Comparison of ENCODE assay signal across 8 cellular contexts in genomic region chr14:92456215-92457017, GRCh38. TPM values are rescaled to one million over a fixed set of nuclear protein-coding genes. Genes with fewer than 3 reads are reported as not detected.
DNase-seq lines count a peak whose midpoint lies in the region; ATAC-seq and TF ChIP-seq lines count a peak whose summit lies in the region.

No MANE protein-coding gene starts in this region.

- DNase-seq in HCT116 (ENCODE audit: low read depth, low spot score): peak; percentile 50
- peak; percentile 43 for DNase-seq in Panc1 (ENCODE audit: low read depth, low spot score)
- DNase-seq in dermis blood vessel endothelial cell: peak; percentile 87
- DNase-seq in lung (ENCODE audit: low spot score): peak; percentile 58
- DNase-seq in stimulated activated CD4-positive, alpha-beta T cell treated with anti-CD3 and anti-CD28 coated beads, Interleukin-1b, Interleukin-23, amount 100 ng/mL, for 48 hours: no peak
- DNase-seq in activated CD4-positive, alpha-beta T cell treated with anti-CD3 and anti-CD28 coated beads for 1 hour: no peak

- H3K79me2 ChIP-seq in DOHH2 (ENCODE audit: control insufficient read depth, low read length) (no peaks in the 10 kb centered on the region), HCT116 (ENCODE audit: insufficient read depth, low read length) (no peaks in the 10 kb centered on the region)

- H3K4me2 ChIP-seq in DOHH2 (ENCODE audit: low read length) (no peak overlapping the region), HCT116 (ENCODE audit: low read length) (0 out of 2 replicates have a peak overlapping the region, but pooled peaks have one; percentile 9)

- no peak overlapping the region for H3K4me3 ChIP-seq in DOHH2 (ENCODE audit: low read length)
- no peak overlapping the region for H3K4me3 ChIP-seq in HCT116 (replicated peaks in 1 of 2; ENCODE audit: low read depth in 1 of 2, low read length in 2 of 2)
- H3K4me3 ChIP-seq in Panc1 (ENCODE audit: low read depth in 2 of 2, low read length in 2 of 2): no peak overlapping the region
- no peak overlapping the region for H3K4me3 ChIP-seq in lung

- RAD21 ChIA-PET in HCT116 (lab: Charles Lee; ENCODE audit: low non-redundant PET in 1 of 2, low total read pairs in 2 of 2, uncharacterized antibody in 2 of 2, unreplicated experiment in 2 of 2): no interaction called here

- H4K20me1 ChIP-seq in DOHH2 (ENCODE audit: control insufficient read depth, insufficient read depth, low read depth, low read length): no peaks in the 10 kb centered on the region
- H4K20me1 ChIP-seq in HCT116 (ENCODE audit: insufficient read depth): no peaks in the 10 kb centered on the region

- H3K4me1 ChIP-seq in DOHH2 (ENCODE audit: control insufficient read depth, low read length): no peaks in the 10 kb centered on the region
- peaks cover 0 to 12% of the 10 kb centered on the region in 2 experiments; a peak in 2 of 4 replicates for H3K4me1 ChIP-seq in HCT116 (ENCODE audit: control insufficient read depth in 1 of 2, insufficient read depth in 2 of 2, low read length in 2 of 2)
- H3K4me1 ChIP-seq in Panc1 (ENCODE audit: control insufficient read depth, insufficient read depth, low read length): no peaks in the 10 kb centered on the region
- peaks cover 0 to 23% of the 10 kb centered on the region in 2 donors for H3K4me1 ChIP-seq in lung (ENCODE audit: control insufficient read depth in 2 of 2, insufficient read depth in 2 of 2, low read length in 2 of 2)

- no peak for TF ChIP-seq POLR2A in HCT116 (IDR thresholded peaks at IDR 0.05; ENCODE audit: borderline replicate concordance, extremely low read depth, insufficient read depth, insufficient read length)

- H3K27me3 ChIP-seq in DOHH2 (ENCODE audit: control insufficient read depth, low read length) (no peaks in the 10 kb centered on the region), HCT116 (ENCODE audit: insufficient read depth, low read length) (no peaks in the 10 kb centered on the region), Panc1 (ENCODE audit: control insufficient read depth, insufficient read depth, low read length) (no peaks in the 10 kb centered on the region), lung (ENCODE audit: control insufficient read depth, insufficient read depth) (no peaks in the 10 kb centered on the region)

- no peak overlapping the region for H3K27ac ChIP-seq in DOHH2 (ENCODE audit: low read depth, low read length)
- H3K27ac ChIP-seq in HCT116 (ENCODE audit: low read depth, low read length): no peak overlapping the region
- no peak overlapping the region for H3K27ac ChIP-seq in Panc1 (ENCODE audit: low read length)
- peak overlapping the region in 1 of 2 donors; percentile 41 for H3K27ac ChIP-seq in lung (ENCODE audit: low read depth in 1 of 2, low read length in 1 of 2)

- in situ Hi-C loops in Panc1 (cut with HindIII; ENCODE audit: low pct_unique_long_range_greater_than_20kb, low sequenced_read_pairs): no loop called here

- TF ChIP-seq CTCF in DOHH2 (IDR thresholded peaks at IDR 0.05; ENCODE audit: low read depth, low read length, poor library complexity, severe bottlenecking) (peak; percentile 54), HCT116 (IDR thresholded peaks at IDR 0.05 in 2 of 3, conservative IDR thresholded peaks at IDR 0.05 in 1 of 3; ENCODE audit: borderline replicate concordance in 1 of 3, insufficient read depth in 1 of 3, low read depth in 2 of 3, low read length in 2 of 3) (peak; percentile 70 to 78 (median 75)), Panc1 (IDR thresholded peaks at IDR 0.05) (peak; percentile 83), lung (IDR thresholded peaks at IDR 0.05; ENCODE audit: control extremely low read depth, extremely low read depth) (peak; percentile 79)

- CTCF ChIA-PET in HCT116 (lab: Charles Lee): interaction anchor here (1.0 to 2.2 kb wide), 2 partner anchors 230 to 321 kb away, joined by 3 to 8 read pairs; no protein-coding TSS in a partner anchor
- CTCF ChIA-PET in Panc1 (lab: Charles Lee): interaction anchor here (0.7 kb wide), 1 partner anchor 18 kb away, joined by 4 read pairs; no protein-coding TSS in a partner anchor

- H3K9me2 ChIP-seq in DOHH2 (replicated peaks; ENCODE audit: control insufficient read depth, low read length): no peaks in the 10 kb centered on the region
- no peaks in the 10 kb centered on the region for H3K9me2 ChIP-seq in HCT116 (ENCODE audit: insufficient read depth)

- peak; percentile 86 for TF ChIP-seq RAD21 in HCT116 (IDR thresholded peaks at IDR 0.05; ENCODE audit: low read depth)

- intact Hi-C loops in HCT116 (cut with micrococcal nuclease) (loop anchor here (1.0 to 2.0 kb wide), 2 partner anchors 54 to 321 kb away; no protein-coding TSS in a partner anchor), Panc1 (cut with micrococcal nuclease; ENCODE audit: unreplicated experiment) (loop anchor here (5.0 kb wide), 1 partner anchor 324 kb away; no protein-coding TSS in a partner anchor)

- 53 to 56% methylated on average over 23 of the region's 23 CpGs for WGBS in lung, 2 donors

- no TSS peak for BruUV-seq in HCT116 (replicated peaks; lab: Mats Ljungman, UMichigan)
- BruUV-seq in Panc1 (replicated peaks; lab: Mats Ljungman, UMichigan): no TSS peak

- H3F3A ChIP-seq in DOHH2 (ENCODE audit: control insufficient read depth, insufficient read depth): no peaks in the 10 kb centered on the region

- peak overlapping the region; percentile 23 for H2AFZ ChIP-seq in HCT116 (ENCODE audit: low read depth, low read length, poor library complexity, severe bottlenecking)

- H3K36me3 ChIP-seq in DOHH2 (ENCODE audit: control insufficient read depth, low read length) (no peaks in the 10 kb centered on the region), HCT116 (ENCODE audit: control insufficient read depth in 1 of 2, insufficient read depth in 2 of 2, low read length in 2 of 2) (no peaks in the 10 kb centered on the region), Panc1 (ENCODE audit: control insufficient read depth, insufficient read depth, low read length) (no peaks in the 10 kb centered on the region), lung (ENCODE audit: control insufficient read depth in 2 of 2, insufficient read depth in 2 of 2, low read length in 2 of 2) (no peaks in the 10 kb centered on the region)

- peak; percentile 94 for ATAC-seq in HCT116
- ATAC-seq in Panc1: peak; percentile 87
- no peak for ATAC-seq in lung (ENCODE audit: insufficient read depth, low FRiP score)
- ATAC-seq in GM21717 (IDR thresholded peaks at IDR 0.05; ENCODE audit: unreplicated experiment): no peak

- POLR2A ChIA-PET in HCT116 (lab: Charles Lee): no interaction called here
- POLR2A ChIA-PET in Panc1 (lab: Charles Lee): interaction anchor here (0.6 kb wide), 1 partner anchor 1872 kb away, joined by 3 read pairs; no protein-coding TSS in a partner anchor

- H3K9ac ChIP-seq in HCT116 (ENCODE audit: low read length): no peak overlapping the region

- H3K9me3 ChIP-seq in DOHH2 (ENCODE audit: control insufficient read depth, insufficient read depth, low read length) (no peaks in the 10 kb centered on the region), HCT116 (ENCODE audit: control insufficient read depth in 1 of 2, insufficient read depth in 1 of 2, low read depth in 1 of 2, low read length in 2 of 2) (no peaks in the 10 kb centered on the region), Panc1 (ENCODE audit: control insufficient read depth, insufficient read depth, low read depth, low read length) (no peaks in the 10 kb centered on the region), lung (ENCODE audit: control insufficient read depth in 2 of 2, insufficient read depth in 1 of 2, low read length in 1 of 2) (no peaks in the 10 kb centered on the region)

TF ChIP-seq in HCT116, 20 proteins besides CTCF, POLR2A, EP300 and RAD21:
- TF ChIP-seq SIN3A (IDR thresholded peaks at IDR 0.05; ENCODE audit: low read depth): no peak
- no peak for TF ChIP-seq ZNF274 (IDR thresholded peaks at IDR 0.05; ENCODE audit: low read depth, low read length)
- TF ChIP-seq CEBPB (IDR thresholded peaks at IDR 0.05; ENCODE audit: low read depth): no peak
- TF ChIP-seq ZBTB33 (IDR thresholded peaks at IDR 0.05; ENCODE audit: extremely low read depth, insufficient replicate concordance, low read length): no peak
- no peak for TF ChIP-seq CBX3 (IDR thresholded peaks at IDR 0.05; ENCODE audit: low read depth)
- TF ChIP-seq EGR1 (IDR thresholded peaks at IDR 0.05; ENCODE audit: low read depth): no peak
- TF ChIP-seq MAX (IDR thresholded peaks at IDR 0.05): no peak
- no peak for TF ChIP-seq JUND (IDR thresholded peaks at IDR 0.05)
- no peak for TF ChIP-seq SRF (IDR thresholded peaks at IDR 0.05; ENCODE audit: low read depth)

RNA-seq across cellular contexts. Expression of gene RIN3, which starts 57.2 kb away (rescaled TPM):
- total RNA-seq in HCT116 (2021; ENCODE audit: unreplicated experiment): 22.2 TPM
- 20.3 and 22.3 TPM in 2 replicates for polyA plus RNA-seq in HCT116 (2012)
- total RNA-seq in Panc1 (2021; ENCODE audit: unreplicated experiment): 10.9 TPM
- 11.1 TPM for polyA plus RNA-seq in Panc1 (2012; ENCODE audit: insufficient read length)
- total RNA-seq in dermis blood vessel endothelial cell: 7.7 and 11.1 TPM in 2 replicates
- total RNA-seq in lung: 10 to 100 TPM; 28.1 to 55.5 TPM
- polyA plus RNA-seq in lung: 10 to 100 TPM; 19.3 to 52.4 TPM

Comparison
In these comparisons a context has a peak if more than half of its experiments do, and no peak if none do; other contexts are left out.
1. ATAC-seq: peak in HCT116 (single experiment) and Panc1 (single experiment); none in lung (single experiment) and GM21717 (single experiment).
2. DNase-seq: peak in HCT116 (single experiment), Panc1 (single experiment), dermis blood vessel endothelial cell (single experiment) and lung (single experiment); none in stimulated activated CD4-positive, alpha-beta T cell treated with anti-CD3 and anti-CD28 coated beads, Interleukin-1b, Interleukin-23, amount 100 ng/mL, for 48 hours (single experiment) and activated CD4-positive, alpha-beta T cell treated with anti-CD3 and anti-CD28 coated beads for 1 hour (single experiment).
3. Peak in every context shown above with its lines, with median percentiles within 50 percentile points of each other: CTCF ChIP-seq.